Comparison of ENCODE assay signal across 21 cellular contexts in genomic region chr1:162232034-162232433, GRCh38.
DNase-seq lines count a peak whose midpoint lies in the region; ATAC-seq and TF ChIP-seq lines count a peak whose summit lies in the region.
"Had no signal": no experiment of that assay in that cellular context is flagged by ENCODE, and none has a peak within 500 bp of the region (broad histone marks: within the 10 kb centered on the region; RNA-seq: fewer than 3 reads in every experiment).

No MANE protein-coding gene starts in this region.

- peaks cover 6% of the 10 kb centered on the region for H3K27me3 Mint-ChIP-seq in endothelial cell (ENCODE audit: unreplicated experiment)

- peak overlapping the region; percentile 14 for H3K27ac Mint-ChIP-seq in endothelial cell (ENCODE audit: unreplicated experiment)
- H3K27ac Mint-ChIP-seq: B cell; CD4-positive, CD25-positive, alpha-beta regulatory T cell; CD8-positive, alpha-beta memory T cell had no signal

- H3K36me3 ChIP-seq in A673 (ENCODE audit: insufficient read depth, low read length, poor library complexity, severe bottlenecking) (no peaks in the 10 kb centered on the region), right lobe of liver (no peaks in the 10 kb centered on the region), MG63 (no peaks in the 10 kb centered on the region)

- H3K9me3 ChIP-seq in A673 (ENCODE audit: low read depth, low read length, poor library complexity, severe bottlenecking), result no peaks in the 10 kb centered on the region
- H3K9me3 ChIP-seq in right lobe of liver, result no peaks in the 10 kb centered on the region
- no peaks in the 10 kb centered on the region for H3K9me3 ChIP-seq in MG63

- intact Hi-C loops in A673 (cut with micrococcal nuclease; ENCODE audit: unreplicated experiment), result loop anchor here (5.0 kb wide), 1 partner anchor 65 kb away; no protein-coding TSS in a partner anchor
- intact Hi-C loops in right lobe of liver (cut with DNase I), result no loop called here

- POLR2A ChIA-PET in A673 (lab: Charles Lee; ENCODE audit: low non-redundant PET), result interaction anchor here (0.6 kb wide), 1 partner anchor 36 kb away, joined by 12 read pairs; no protein-coding TSS in a partner anchor

- no peak for TF ChIP-seq POLR2A in right lobe of liver (IDR thresholded peaks at IDR 0.05)

- H3K9me3 Mint-ChIP-seq in endothelial cell (ENCODE audit: unreplicated experiment), result no peaks in the 10 kb centered on the region
- H3K9me3 Mint-ChIP-seq: CD4-positive, CD25-positive, alpha-beta regulatory T cell; CD8-positive, alpha-beta memory T cell; H9 had no signal

- ATAC-seq in right lobe of liver (peak; percentile 51 to 71 (median 62)), HG03442 (IDR thresholded peaks at IDR 0.05; ENCODE audit: unreplicated experiment) (no peak)
- ATAC-seq: K562 had no signal

- H3K27ac ChIP-seq in A673 (ENCODE audit: low read depth, low read length, poor library complexity, severe bottlenecking) (peak overlapping the region; percentile 73), right lobe of liver (peak overlapping the region in 2 of 3 donors; percentile 27 to 84)
- H3K27ac ChIP-seq: HL-60 had no signal

- H3K4me1 Mint-ChIP-seq in endothelial cell (ENCODE audit: unreplicated experiment), result peaks cover 49% of the 10 kb centered on the region
- H3K4me1 Mint-ChIP-seq: CD4-positive, CD25-positive, alpha-beta regulatory T cell; CD8-positive, alpha-beta memory T cell had no signal

- no peak overlapping the region for H3K4me3 ChIP-seq in A673 (ENCODE audit: low read depth, low read length, poor library complexity, severe bottlenecking)
- no peak overlapping the region for H3K4me3 ChIP-seq in right lobe of liver
- H3K4me3 ChIP-seq in MG63, result no peak overlapping the region
- H3K4me3 ChIP-seq: K562 had no signal

- DNase-seq in A673 (ENCODE audit: low spot score) (no peak), NCI-H69 (lab: John Stamatoyannopoulos, UW) (peak; percentile 50), endothelial cell (ENCODE audit: low spot score) (no peak), right lobe of liver (no peak), MG63 (no peak), NCI-H187 treated with DMSO at 0.1 percent for 48 hours (lab: John Stamatoyannopoulos, UW) (no peak), DMS79 treated with DMSO at 0.1 percent for 48 hours (lab: John Stamatoyannopoulos, UW) (no peak)
- DNase-seq: 8988T; C1 segment of cervical spinal cord; CD4-positive, CD25-positive, alpha-beta regulatory T cell; CD8-positive, alpha-beta memory T cell; COR-L47; DMS 273 treated with DMSO at 0.1 percent for 48 hours; DMS53; GOT3; H9; IMR-90 had no signal

- H3K27me3 ChIP-seq in A673 (replicated peaks; ENCODE audit: insufficient read depth, low read depth, low read length, poor library complexity), result no peaks in the 10 kb centered on the region
- H3K27me3 ChIP-seq in right lobe of liver, result no peaks in the 10 kb centered on the region
- peaks cover 23% of the 10 kb centered on the region for H3K27me3 ChIP-seq in MG63

- no TSS peak for BruUV-seq in A673 (replicated peaks; lab: Mats Ljungman, UMichigan)

- CTCF ChIA-PET in A673 (lab: Charles Lee), result no interaction called here

- peaks cover 74% of the 10 kb centered on the region for H3K4me1 ChIP-seq in A673 (ENCODE audit: insufficient read depth, low read length, poor library complexity, severe bottlenecking)
- H3K4me1 ChIP-seq in right lobe of liver, result peaks cover 0 to 70% (median 31%) of the 10 kb centered on the region in 4 donors

- no peaks in the 10 kb centered on the region for H3K36me3 Mint-ChIP-seq in endothelial cell (ENCODE audit: low read depth, unreplicated experiment)
- H3K36me3 Mint-ChIP-seq: CD4-positive, CD25-positive, alpha-beta regulatory T cell; CD8-positive, alpha-beta memory T cell had no signal

- TF ChIP-seq CTCF in A673 (conservative IDR thresholded peaks at IDR 0.05; ENCODE audit: low read depth, low read length) (no peak), endothelial cell (IDR thresholded peaks at IDR 0.05; ENCODE audit: unreplicated experiment) (no peak), right lobe of liver (IDR thresholded peaks at IDR 0.05) (no peak)

- no peak overlapping the region for H3K4me3 Mint-ChIP-seq in endothelial cell (ENCODE audit: unreplicated experiment)
- H3K4me3 Mint-ChIP-seq: B cell; CD4-positive, CD25-positive, alpha-beta regulatory T cell; CD8-positive, alpha-beta memory T cell; H9 had no signal

- 25% methylated on average over 2 of the region's 2 CpGs for WGBS in right lobe of liver (ENCODE audit: insufficient coverage, low coverage, low lambda C conversion rate, missing lambda C conversion rate)
